In genomic region chr3:192818126-192818525, GRCh38 we compare ENCODE assay signal across 1 cellular context.
TF ChIP-seq lines count a peak whose summit lies in the region.

No MANE protein-coding gene starts in this region.

TF ChIP-seq in HEK293, 187 proteins besides CTCF, POLR2A, EP300 and RAD21 (continued from another document):
- peak; percentile 66 for TF ChIP-seq ATF2 (tag by site-specific recombination; IDR thresholded peaks at IDR 0.05; ENCODE audit: low read depth)
- peak; percentile 92 for TF ChIP-seq ZNF629 (tag by site-specific recombination; IDR thresholded peaks at IDR 0.05)
- 0 out of 2 replicates have a peak, but pooled peaks have one; percentile 38 for TF ChIP-seq INSM2 (tag by site-specific recombination; IDR thresholded peaks at IDR 0.05)
- peak; percentile 76; the same call in 1 of the 2 replicates for TF ChIP-seq BCL6B (tag by site-specific recombination; IDR thresholded peaks at IDR 0.05)
- TF ChIP-seq ZNF600 (tag by site-specific recombination; IDR thresholded peaks at IDR 0.05), result peak; percentile 67
- peak; percentile 34; the same call in 1 of the 2 replicates for TF ChIP-seq IKZF3 (tag by site-specific recombination; IDR thresholded peaks at IDR 0.05)
- no peak for TF ChIP-seq ZNF585B (tag by site-specific recombination; IDR thresholded peaks at IDR 0.05)
- 0 out of 2 replicates have a peak, but pooled peaks have one; percentile 37 for TF ChIP-seq PRDM10 (tag by site-specific recombination; IDR thresholded peaks at IDR 0.05)
- peak; percentile 33; the same call in 1 of the 2 replicates for TF ChIP-seq PRDM4 (tag by site-specific recombination; IDR thresholded peaks at IDR 0.05)
- no peak for TF ChIP-seq ZNF677 (tag by site-specific recombination; IDR thresholded peaks at IDR 0.05)
- no peak for TF ChIP-seq ZBTB20 (tag by site-specific recombination; IDR thresholded peaks at IDR 0.05)
- TF ChIP-seq ZBTB17 (tag by site-specific recombination; IDR thresholded peaks at IDR 0.05), result peak; percentile 52
- no peak for TF ChIP-seq ZSCAN23 (tag by site-specific recombination; IDR thresholded peaks at IDR 0.05)
- peak; percentile 26; the same call in 1 of the 2 replicates for TF ChIP-seq ZNF843 (tag by site-specific recombination; IDR thresholded peaks at IDR 0.05)
- no peak for TF ChIP-seq BCL11B (tag by site-specific recombination; IDR thresholded peaks at IDR 0.05; ENCODE audit: low read depth)
- TF ChIP-seq ZXDB (tag by site-specific recombination; IDR thresholded peaks at IDR 0.05), result no peak
- TF ChIP-seq ZNF335 (tag by site-specific recombination; conservative IDR thresholded peaks at IDR 0.05), result peak; percentile 8; the same call in 1 of the 2 replicates
- TF ChIP-seq PRDM6 (tag by site-specific recombination; IDR thresholded peaks at IDR 0.05), result peak; percentile 79
- TF ChIP-seq MYNN (tag by site-specific recombination; IDR thresholded peaks at IDR 0.05; ENCODE audit: borderline replicate concordance), result peak; percentile 81
- no peak for TF ChIP-seq ZNF791 (tag by site-specific recombination; IDR thresholded peaks at IDR 0.05)
- TF ChIP-seq ZSCAN30 (tag by site-specific recombination; IDR thresholded peaks at IDR 0.05), result 0 out of 2 replicates have a peak, but pooled peaks have one; percentile 39
- no peak for TF ChIP-seq ZNF394 (tag by site-specific recombination; IDR thresholded peaks at IDR 0.05; ENCODE audit: borderline replicate concordance)
- TF ChIP-seq ZNF558 (tag by site-specific recombination; IDR thresholded peaks at IDR 0.05), result 0 out of 2 replicates have a peak, but pooled peaks have one; percentile 44
- no peak for TF ChIP-seq ZNF571 (tag by site-specific recombination; IDR thresholded peaks at IDR 0.05)
